ENCODE assay signal across 1 cellular context in genomic region chr10:88826390-88826789, GRCh38.
TF ChIP-seq lines count a peak whose summit lies in the region.

No MANE protein-coding gene starts in this region.

TF ChIP-seq in HepG2, 621 proteins besides CTCF, POLR2A, EP300 and RAD21:
- TF ChIP-seq CSRNP2 (CRISPR knock-in tag; conservative IDR thresholded peaks at IDR 0.05; ENCODE audit: low read depth) (no peak), DMTF1 (CRISPR knock-in tag; IDR thresholded peaks at IDR 0.05) (no peak), ZNF142 (CRISPR knock-in tag; IDR thresholded peaks at IDR 0.05) (no peak), BRD4 (CRISPR knock-in tag; IDR thresholded peaks at IDR 0.05) (no peak), MBD4 (IDR thresholded peaks at IDR 0.05; ENCODE audit: borderline replicate concordance, low read length) (no peak), MLX (CRISPR knock-in tag; IDR thresholded peaks at IDR 0.05) (no peak), ZBTB2 (CRISPR knock-in tag; IDR thresholded peaks at IDR 0.05; ENCODE audit: low read depth) (no peak), NR2F1 (CRISPR knock-in tag; IDR thresholded peaks at IDR 0.05) (no peak), ZBTB1 (CRISPR knock-in tag; IDR thresholded peaks at IDR 0.05; ENCODE audit: borderline replicate concordance) (no peak), PLRG1 (conservative IDR thresholded peaks at IDR 0.05) (no peak), REST (IDR thresholded peaks at IDR 0.05; ENCODE audit: borderline replicate concordance in 1 of 2, low read depth in 1 of 2, low read length in 2 of 2) (no peak), MAFK (conservative IDR thresholded peaks at IDR 0.05 in 1 of 2, IDR thresholded peaks at IDR 0.05 in 1 of 2; ENCODE audit: low read length in 2 of 2) (no peak), NPAS2 (CRISPR knock-in tag; IDR thresholded peaks at IDR 0.05; ENCODE audit: borderline replicate concordance) (no peak)
TF ChIP-seq in HepG2: peak in this region for 0.
